In genomic region chr20:49610701-49611538, GRCh38 we compare ENCODE assay signal across 8 cellular contexts. TPM values are rescaled to one million over a fixed set of nuclear protein-coding genes. Genes with fewer than 3 reads are reported as not detected.
DNase-seq lines count a peak whose midpoint lies in the region; ATAC-seq and TF ChIP-seq lines count a peak whose summit lies in the region.

No MANE protein-coding gene starts in this region.

- POLR2A ChIA-PET in activated CD4-positive, alpha-beta T cell treated with anti-CD3 and anti-CD28 coated beads for 36 hours (lab: Charles Lee): no interaction called here

- H3K4me3 Mint-ChIP-seq in activated CD4-positive, alpha-beta T cell treated with anti-CD3 and anti-CD28 coated beads for 36 hours: no peak overlapping the region

- ATAC-seq in HG02870 (IDR thresholded peaks at IDR 0.05; ENCODE audit: unreplicated experiment) (peak; percentile 57), lower lobe of right lung (peak; percentile 91 to 95), HG03095 (IDR thresholded peaks at IDR 0.05; ENCODE audit: unreplicated experiment) (no peak)
- ATAC-seq in activated CD4-positive, alpha-beta T cell treated with anti-CD3 and anti-CD28 coated beads for 36 hours: peak; percentile 76

- H3K27ac ChIP-seq in colonic mucosa (peak overlapping the region; percentile 17), lower lobe of right lung (no peak overlapping the region)

- peaks cover 7% of the 10 kb centered on the region for H3K4me1 ChIP-seq in colonic mucosa
- H3K4me1 ChIP-seq in lower lobe of right lung: peaks cover 18% of the 10 kb centered on the region

- intact Hi-C loops in activated CD4-positive, alpha-beta T cell treated with anti-CD3 and anti-CD28 coated beads for 36 hours (cut with DNase I, micrococcal nuclease): loop anchor here (1.0 to 5.0 kb wide), 5 partner anchors 101 to 317 kb away; partner anchors contain the start of gene B4GALT5 (in 2 of the 2)
- intact Hi-C loops in colonic mucosa (cut with DNase I): loop anchor here (2.0 to 10.0 kb wide), 2 partner anchors 236 to 314 kb away; no protein-coding TSS in a partner anchor
- intact Hi-C loops in lower lobe of right lung (cut with DNase I): no loop called here

- TF ChIP-seq CTCF in colonic mucosa (IDR thresholded peaks at IDR 0.05): peak; percentile 100
- peak; percentile 99 for TF ChIP-seq CTCF in lower lobe of right lung (IDR thresholded peaks at IDR 0.05)

- H3K9ac ChIP-seq in colonic mucosa (ENCODE audit: low read depth in 2 of 2, low read length in 2 of 2): peak overlapping the region; percentile 32 to 33

- H3K27ac Mint-ChIP-seq in activated CD4-positive, alpha-beta T cell treated with anti-CD3 and anti-CD28 coated beads for 36 hours: no peak overlapping the region

- H3K27me3 ChIP-seq in colonic mucosa: no peaks in the 10 kb centered on the region
- H3K27me3 ChIP-seq in lower lobe of right lung (ENCODE audit: low read depth): peaks cover 8% of the 10 kb centered on the region

- peak; percentile 88 for DNase-seq in GM03348 (ENCODE audit: low spot score)
- DNase-seq in NCI-H446 treated with DMSO at 0.1 percent for 48 hours (lab: John Stamatoyannopoulos, UW): peak; percentile 13
- DNase-seq in activated CD4-positive, alpha-beta T cell treated with anti-CD3 and anti-CD28 coated beads for 36 hours: peak; percentile 89
- DNase-seq in colonic mucosa: peak; percentile 85
- DNase-seq in lower lobe of right lung: peak; percentile 90
- peak; percentile 49 to 65 (median 51) for DNase-seq in stimulated activated CD4-positive, alpha-beta T cell treated with anti-CD3 and anti-CD28 coated beads, TNF-alpha, amount 100 ng/mL, for 4 hours (ENCODE audit: low read depth in 3 of 3)

- peaks cover 15% of the 10 kb centered on the region for H3K4me1 Mint-ChIP-seq in activated CD4-positive, alpha-beta T cell treated with anti-CD3 and anti-CD28 coated beads for 36 hours

- no peaks in the 10 kb centered on the region for H3K9me3 Mint-ChIP-seq in activated CD4-positive, alpha-beta T cell treated with anti-CD3 and anti-CD28 coated beads for 36 hours (ENCODE audit: low read depth)

- H3K27me3 Mint-ChIP-seq in activated CD4-positive, alpha-beta T cell treated with anti-CD3 and anti-CD28 coated beads for 36 hours: peaks cover 12% of the 10 kb centered on the region

- no peaks in the 10 kb centered on the region for H3K9me3 ChIP-seq in colonic mucosa
- H3K9me3 ChIP-seq in lower lobe of right lung: no peaks in the 10 kb centered on the region

- H3K4me3 ChIP-seq in colonic mucosa (no peak overlapping the region), lower lobe of right lung (peak overlapping the region; percentile 34)

- no peaks in the 10 kb centered on the region for H3K36me3 Mint-ChIP-seq in activated CD4-positive, alpha-beta T cell treated with anti-CD3 and anti-CD28 coated beads for 36 hours (ENCODE audit: low read depth)

- no peaks in the 10 kb centered on the region for H3K36me3 ChIP-seq in colonic mucosa
- no peaks in the 10 kb centered on the region for H3K36me3 ChIP-seq in lower lobe of right lung

- CTCF ChIA-PET in activated CD4-positive, alpha-beta T cell treated with anti-CD3 and anti-CD28 coated beads for 36 hours (lab: Charles Lee): interaction anchor here (0.6 to 4.5 kb wide), 32 partner anchors 14 to 559 kb away, joined by 3 to 145 read pairs (median 3); no protein-coding TSS in a partner anchor

RNA-seq across cellular contexts. Expression of gene PTGIS, which starts 43.0 kb away (rescaled TPM):
- under 1 TPM; 0.21 to 0.43 TPM for total RNA-seq in activated CD4-positive, alpha-beta T cell treated with anti-CD3 and anti-CD28 coated beads for 36 hours
- total RNA-seq in colonic mucosa: 1 to 10 TPM in 1 of 2 donors, under 1 TPM in 1; 0.94 to 8.0 TPM
- total RNA-seq in lower lobe of right lung: 41.2 TPM

Comparison
In these comparisons a context has a peak if more than half of its experiments do, and no peak if none do; other contexts are left out.
1. DNase-seq: peak in every context shown above with its lines; median percentile 90 in lower lobe of right lung; 89 in activated CD4-positive, alpha-beta T cell treated with anti-CD3 and anti-CD28 coated beads for 36 hours; 88 in GM03348; 85 in colonic mucosa; 51 in stimulated activated CD4-positive, alpha-beta T cell treated with anti-CD3 and anti-CD28 coated beads, TNF-alpha, amount 100 ng/mL, for 4 hours; 13 in NCI-H446 treated with DMSO at 0.1 percent for 48 hours.